In the genomic region with DNA sequence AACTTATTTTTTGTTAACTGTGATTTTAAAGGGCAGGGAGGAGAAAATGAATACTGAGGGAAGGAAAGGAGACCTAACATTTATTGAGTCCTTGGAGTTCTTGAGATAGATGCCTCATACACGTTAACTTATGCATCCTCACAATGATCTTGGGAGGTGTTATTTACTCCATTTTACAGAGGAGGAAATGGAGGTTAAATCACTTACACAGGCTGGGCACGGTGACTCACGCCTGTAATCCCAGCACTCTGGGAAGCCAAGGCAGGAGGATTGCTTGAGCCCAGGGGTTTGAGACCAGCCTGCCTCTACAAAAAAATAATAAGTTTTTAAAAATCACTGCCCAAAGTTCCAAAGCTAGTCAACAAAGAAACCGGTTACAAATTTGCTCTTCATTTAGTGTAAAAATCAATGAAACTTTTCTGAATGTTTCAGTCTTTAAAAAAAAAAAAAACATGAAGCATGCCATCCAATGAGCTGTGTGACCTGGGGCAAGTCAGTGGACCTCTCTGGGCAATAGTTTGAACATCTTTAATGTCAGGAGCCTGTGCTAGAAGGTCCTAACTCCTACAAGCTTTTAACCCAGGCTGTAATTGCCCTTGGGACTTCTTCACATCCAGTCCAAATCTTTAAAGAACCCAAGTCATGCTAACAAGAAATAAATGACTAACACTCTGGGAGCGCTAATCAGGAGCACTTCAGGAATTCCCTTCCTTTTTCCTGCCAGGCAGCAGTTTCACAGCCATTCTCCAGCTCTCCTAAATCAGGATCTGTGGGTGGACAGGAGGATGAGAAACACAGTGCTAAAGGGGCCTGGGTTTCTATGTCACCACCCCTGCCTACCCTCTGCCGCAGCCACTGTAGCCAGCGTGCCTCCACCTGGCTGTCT, we compare ENCODE assay signal across 15 cellular contexts. TPM values are rescaled to one million over a fixed set of nuclear protein-coding genes. Genes with fewer than 3 reads are reported as not detected.
A peak's percentile ranks its signal among the peaks of the same experiment; 100 is the strongest.
DNase-seq lines count a peak whose midpoint lies in the region; TF ChIP-seq lines count a peak whose summit lies in the region.
"Had no signal": no experiment of that assay in that cellular context is flagged by ENCODE, and none has a peak within 500 bp of the region (broad histone marks: within the 10 kb centered on the region; RNA-seq: fewer than 3 reads in every experiment).

No MANE protein-coding gene starts in this region.

- H3K4me1 Mint-ChIP-seq in nephron progenitor cell = peaks cover 10% of the 10 kb centered on the region

- H3K4me3 Mint-ChIP-seq in nephron progenitor cell = no peak overlapping the region
- H3K4me3 Mint-ChIP-seq: naive thymus-derived CD4-positive, alpha-beta T cell had no signal

- POLR2A ChIA-PET in AG04449 (lab: Yijun Ruan, JAX) = interaction anchor here (0.5 kb wide), 1 partner anchor 13 kb away, joined by 3 read pairs; no protein-coding TSS in a partner anchor

- H3K9me3 ChIP-seq in MG63 = no peaks in the 10 kb centered on the region
- H3K9me3 ChIP-seq: BE2C, SJCRH30 had no signal

- H3K9me3 Mint-ChIP-seq in nephron progenitor cell = no peaks in the 10 kb centered on the region
- H3K9me3 Mint-ChIP-seq: naive thymus-derived CD4-positive, alpha-beta T cell had no signal

- no peak overlapping the region for H3K27ac Mint-ChIP-seq in nephron progenitor cell

- TF ChIP-seq CTCF in AG04449 (IDR thresholded peaks at IDR 0.05; ENCODE audit: insufficient read depth, low read length, missing control alignments) = no peak
- TF ChIP-seq CTCF in foreskin fibroblast (IDR thresholded peaks at IDR 0.05; ENCODE audit: low read depth, low read length) = no peak
- no peak for TF ChIP-seq CTCF in nephron progenitor cell (IDR thresholded peaks at IDR 0.05)

- CTCF ChIA-PET in AG04449 (lab: Yijun Ruan, JAX) = interaction anchor here (0.9 to 9.0 kb wide), 16 partner anchors 9 to 232 kb away, joined by 3 to 148 read pairs (median 5); no protein-coding TSS in a partner anchor

- no peaks in the 10 kb centered on the region for H3K36me3 Mint-ChIP-seq in nephron progenitor cell (ENCODE audit: low read depth)
- H3K36me3 Mint-ChIP-seq: naive thymus-derived CD4-positive, alpha-beta T cell had no signal

- H3K27me3 Mint-ChIP-seq in nephron progenitor cell (ENCODE audit: low read depth, poor library complexity) = peaks cover 11% of the 10 kb centered on the region

- no peak for TF ChIP-seq POLR2A in erythroblast (IDR thresholded peaks at IDR 0.05; ENCODE audit: low read length)

- H3K27me3 ChIP-seq in MG63 = no peaks in the 10 kb centered on the region
- H3K27me3 ChIP-seq: BE2C, SJCRH30 had no signal

- peak; percentile 69 for DNase-seq in AG04449 (ENCODE audit: low read depth, low spot score)
- DNase-seq in MG63 = peak; percentile 52
- DNase-seq in foreskin fibroblast = peak; percentile 48 to 51
- peak; percentile 3 for DNase-seq in nephron progenitor cell
- no peak for DNase-seq in erythroblast (lab: John Stamatoyannopoulos, UW)
- DNase-seq in SW480 (ENCODE audit: low spot score) = no peak
- no peak for DNase-seq in NCI-H1092 (lab: John Stamatoyannopoulos, UW)
- DNase-seq in NCI-H526 (lab: John Stamatoyannopoulos, UW) = no peak
- DNase-seq: activated CD4-positive, CD25-positive, alpha-beta regulatory T cell; BE2C; DMS79; naive thymus-derived CD4-positive, alpha-beta T cell; NCI-H1436 treated with DMSO at 0.1 percent for 48 hours; SJCRH30; stimulated activated CD4-positive, alpha-beta T cell treated with anti-CD3 and anti-CD28 coated beads, Interleukin-12 subunit alpha, Interleukin-12 subunit beta, amount 100 ng/mL, for 4 hours had no signal

- H3K36me3 ChIP-seq in MG63 = no peaks in the 10 kb centered on the region
- H3K36me3 ChIP-seq: BE2C, SJCRH30 had no signal

- no peak overlapping the region for H3K4me3 ChIP-seq in AG04449 (ENCODE audit: low read depth, low read length)
- H3K4me3 ChIP-seq in MG63 = no peak overlapping the region
- no peak overlapping the region for H3K4me3 ChIP-seq in foreskin fibroblast (ENCODE audit: low read depth in 1 of 2, low read length in 2 of 2)
- H3K4me3 ChIP-seq: SJCRH30 had no signal

RNA-seq across cellular contexts. Expression of a gene that starts 38.8 kb away (rescaled TPM):
- 11.8 and 12.1 TPM in 2 replicates for total RNA-seq in MG63 (2014; rRNA removed; shearing (Covaris generic); ENCODE audit: low replicate concordance)

RNA-seq across cellular contexts. Expression of a gene that starts 39.0 kb away (rescaled TPM):
- 16.1 and 19.7 TPM in 2 replicates for total RNA-seq in MG63 (2014; rRNA removed; shearing (Covaris generic); ENCODE audit: low replicate concordance)

RNA-seq across cellular contexts. Expression of a gene that starts 43.3 kb away (rescaled TPM):
- 18.4 and 28.1 TPM in 2 replicates for total RNA-seq in MG63 (2014; rRNA removed; shearing (Covaris generic); ENCODE audit: low replicate concordance)

Comparison
In these comparisons a context has a peak if more than half of its experiments do, and no peak if none do; other contexts are left out.
1. DNase-seq: peak in AG04449 (single experiment), MG63 (single experiment), foreskin fibroblast (2 of 2) and nephron progenitor cell (single experiment); none in erythroblast (0 of 2), SW480 (single experiment), NCI-H1092 (single experiment) and NCI-H526 (0 of 2).